ENCODE assay signal across 8 cellular contexts in the genomic region with DNA sequence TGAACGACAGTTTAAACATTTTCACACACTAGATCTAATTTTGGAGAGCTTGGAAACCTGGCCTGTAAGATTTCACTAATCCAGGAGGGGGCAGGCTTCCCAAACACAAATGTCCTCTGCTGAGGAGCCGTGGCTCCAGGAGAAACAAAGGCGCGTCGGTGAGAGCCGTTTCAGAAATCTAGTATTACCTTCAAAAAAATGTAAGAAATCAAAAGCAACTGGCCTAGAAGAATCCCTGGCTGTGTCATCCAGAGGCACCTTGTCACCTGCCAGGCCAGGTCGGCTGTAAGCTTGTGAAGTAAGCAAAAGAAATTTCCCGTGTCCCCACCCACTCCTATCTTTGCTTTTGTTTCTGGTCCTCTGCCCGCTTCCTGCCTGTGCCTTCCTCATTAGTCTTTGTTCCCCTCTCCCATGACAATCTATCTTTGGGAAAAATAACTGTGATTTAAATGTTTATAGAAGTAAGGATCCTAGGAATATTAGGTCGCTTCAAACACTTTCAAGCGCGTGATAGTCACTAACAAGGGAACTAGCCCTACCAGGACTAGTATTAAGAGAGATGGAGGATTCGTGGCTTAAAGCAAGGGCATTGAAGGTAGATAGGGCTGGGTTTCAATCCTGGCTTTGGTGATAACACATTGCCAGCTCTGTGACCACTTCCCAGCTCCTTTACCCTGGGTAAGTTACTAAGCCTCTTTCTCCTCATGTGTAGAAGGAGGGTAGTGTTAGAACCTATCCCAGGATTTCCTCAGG.
A peak's percentile ranks its signal among the peaks of the same experiment; 100 is the strongest.
DNase-seq lines count a peak whose midpoint lies in the region; ATAC-seq, FAIRE-seq and TF ChIP-seq lines count a peak whose summit lies in the region.

No MANE protein-coding gene starts in this region.

- peaks cover 8% of the 10 kb centered on the region for H3K4me1 Mint-ChIP-seq in activated naive CD8-positive, alpha-beta T cell treated with anti-CD3 and anti-CD28 coated beads, Interleukin-2, amount 50 U/mL, for 24 hours

- no peaks in the 10 kb centered on the region for H3K9me2 ChIP-seq in GM23248 (ENCODE audit: insufficient read depth)

- ATAC-seq in activated naive CD8-positive, alpha-beta T cell treated with anti-CD3 and anti-CD28 coated beads, Interleukin-2, amount 50 U/mL, for 24 hours: peak; percentile 83
- peak; percentile 81 to 97 (median 86) for ATAC-seq in psoas muscle

- no peaks in the 10 kb centered on the region for H3K27me3 Mint-ChIP-seq in activated naive CD8-positive, alpha-beta T cell treated with anti-CD3 and anti-CD28 coated beads, Interleukin-2, amount 50 U/mL, for 24 hours

- no peak overlapping the region for H3K27ac ChIP-seq in GM23248
- peak overlapping the region; percentile 52 for H3K27ac ChIP-seq in left ventricle myocardium inferior (replicated peaks)
- H3K27ac ChIP-seq in psoas muscle: no peak overlapping the region

- no peaks in the 10 kb centered on the region for H3K79me2 ChIP-seq in GM23248 (ENCODE audit: insufficient read depth)

- H3K4me2 ChIP-seq in GM23248 (ENCODE audit: unreplicated experiment): peak overlapping the region; percentile 61

- H4K20me1 ChIP-seq in GM23248 (ENCODE audit: insufficient read depth): no peaks in the 10 kb centered on the region

- FAIRE-seq in urothelium cell line (lab: Jason Lieb, UNC): no peak

- H3K9ac ChIP-seq in GM23248: peak overlapping the region; percentile 70

- TF ChIP-seq CTCF in left ventricle myocardium inferior (IDR thresholded peaks at IDR 0.05; ENCODE audit: borderline replicate concordance) (peak; percentile 88), psoas muscle (IDR thresholded peaks at IDR 0.05) (peak; percentile 86)

- peak overlapping the region; percentile 81 for H3K4me3 Mint-ChIP-seq in activated naive CD8-positive, alpha-beta T cell treated with anti-CD3 and anti-CD28 coated beads, Interleukin-2, amount 50 U/mL, for 24 hours

- H3K4me3 ChIP-seq in GM23248 (peak overlapping the region; percentile 75), left ventricle myocardium inferior (peak overlapping the region; percentile 67), psoas muscle (peak overlapping the region; percentile 67)

- H3K36me3 ChIP-seq in GM23248 (ENCODE audit: low read depth) (no peaks in the 10 kb centered on the region), left ventricle myocardium inferior (no peaks in the 10 kb centered on the region), psoas muscle (ENCODE audit: insufficient read depth in 1 of 2, low read depth in 1 of 2) (no peaks in the 10 kb centered on the region)

- H3F3A ChIP-seq in GM23248 (ENCODE audit: insufficient read depth): 0 out of 2 replicates have a peak, but pooled peaks cover 7% of the 10 kb centered on the region

- H2AFZ ChIP-seq in GM23248: peak overlapping the region; percentile 89

- DNase-seq in Daoy (ENCODE audit: low read depth) (peak; percentile 62), GM23248 (peak; percentile 85), LoVo (ENCODE audit: low spot score) (peak; percentile 75), SKM-1 treated with dmso at 0.1 percent for 144 hours (lab: John Stamatoyannopoulos, UW; ENCODE audit: unreplicated experiment) (peak; percentile 55), left ventricle myocardium inferior (peak; percentile 42), psoas muscle (peak; percentile 39 to 64), urothelium cell line (ENCODE audit: low spot score) (peak; percentile 74)
- peak; percentile 71 for DNase-seq in activated naive CD8-positive, alpha-beta T cell treated with anti-CD3 and anti-CD28 coated beads, Interleukin-2, amount 50 U/mL, for 24 hours

- in situ Hi-C loops in GM23248 (cut with MboI): loop anchor here (5.0 to 25.0 kb wide), 3 partner anchors 358 to 565 kb away; partner anchors contain the start of gene G6PC2

- intact Hi-C loops in left ventricle myocardium inferior (cut with micrococcal nuclease): loop anchor here (5.0 kb wide), 2 partner anchors 410 to 575 kb away; no protein-coding TSS in a partner anchor
- intact Hi-C loops in psoas muscle (cut with DNase I): loop anchor here (1.0 to 5.0 kb wide), 6 partner anchors 110 to 575 kb away; partner anchors contain the start of gene CERS6 (in 1 of the 2)

- no peak overlapping the region for H3K27ac Mint-ChIP-seq in activated naive CD8-positive, alpha-beta T cell treated with anti-CD3 and anti-CD28 coated beads, Interleukin-2, amount 50 U/mL, for 24 hours

- H3K27me3 ChIP-seq in GM23248 (replicated peaks; ENCODE audit: insufficient read depth) (no peaks in the 10 kb centered on the region), left ventricle myocardium inferior (ENCODE audit: low read depth) (no peaks in the 10 kb centered on the region), psoas muscle (ENCODE audit: insufficient read depth in 3 of 3, low read length in 2 of 3) (no peaks in the 10 kb centered on the region)

- no peaks in the 10 kb centered on the region for H3K9me3 Mint-ChIP-seq in activated naive CD8-positive, alpha-beta T cell treated with anti-CD3 and anti-CD28 coated beads, Interleukin-2, amount 50 U/mL, for 24 hours

- H3K36me3 Mint-ChIP-seq in activated naive CD8-positive, alpha-beta T cell treated with anti-CD3 and anti-CD28 coated beads, Interleukin-2, amount 50 U/mL, for 24 hours (ENCODE audit: low read depth): no peaks in the 10 kb centered on the region

- H3K9me3 ChIP-seq in GM23248 (ENCODE audit: low read depth) (no peaks in the 10 kb centered on the region), left ventricle myocardium inferior (replicated peaks) (no peaks in the 10 kb centered on the region), psoas muscle (no peaks in the 10 kb centered on the region)

- peaks cover 13% of the 10 kb centered on the region for H3K4me1 ChIP-seq in GM23248 (ENCODE audit: insufficient read depth)
- H3K4me1 ChIP-seq in left ventricle myocardium inferior: peaks cover 6% of the 10 kb centered on the region
- H3K4me1 ChIP-seq in psoas muscle: no peaks in the 10 kb centered on the region

- 20 to 21% methylated on average over 13 of the region's 13 CpGs for WGBS in GM23248 (ENCODE audit: low coverage in 1 of 2, low lambda C conversion rate in 2 of 2, missing lambda C conversion rate in 2 of 2), 2 experiments
- 18 to 21% (median 19%) methylated on average over 13 of the region's 13 CpGs for WGBS in psoas muscle, 3 donors
